1 cellular context compared by ENCODE assay signal in the genomic region with DNA sequence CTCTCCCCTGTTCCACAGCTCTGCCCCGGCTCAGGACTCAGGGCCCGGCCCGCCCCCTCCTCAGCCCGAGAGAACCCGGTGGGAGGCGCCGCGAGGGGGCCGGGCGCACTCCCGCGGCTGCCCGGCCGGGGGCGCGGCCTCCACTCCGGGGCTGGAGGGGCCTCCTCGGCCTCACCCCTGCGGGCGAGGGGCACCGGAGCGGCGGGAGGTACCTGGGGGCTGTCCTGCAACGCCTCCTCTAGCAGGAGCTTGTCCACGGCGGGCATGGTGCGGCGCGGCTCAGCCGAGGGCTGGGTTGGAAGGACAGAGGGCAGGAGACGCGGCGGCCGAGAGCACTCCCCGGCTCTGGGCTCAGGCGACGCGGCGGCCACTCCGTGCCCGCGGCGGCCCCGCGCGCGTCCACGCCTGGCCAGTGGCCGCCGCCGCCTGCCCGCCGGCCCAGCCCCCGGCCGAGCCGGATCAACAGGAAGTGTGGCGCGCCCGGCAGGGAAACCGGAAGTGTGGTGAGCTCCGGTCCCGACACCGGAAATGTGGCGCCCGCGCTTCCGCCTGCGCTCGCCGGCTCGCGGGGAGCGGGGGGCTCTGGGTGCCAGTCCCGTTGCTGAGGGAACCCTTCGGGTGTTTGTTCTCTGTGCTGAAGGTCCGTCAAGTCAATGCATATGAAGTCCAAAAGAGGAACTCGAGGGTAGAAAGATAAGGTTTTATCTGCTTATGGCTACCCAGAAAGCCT.
A peak's percentile ranks its signal among the peaks of the same experiment; 100 is the strongest.
TF ChIP-seq lines count a peak whose summit lies in the region.

A gene with protein sequence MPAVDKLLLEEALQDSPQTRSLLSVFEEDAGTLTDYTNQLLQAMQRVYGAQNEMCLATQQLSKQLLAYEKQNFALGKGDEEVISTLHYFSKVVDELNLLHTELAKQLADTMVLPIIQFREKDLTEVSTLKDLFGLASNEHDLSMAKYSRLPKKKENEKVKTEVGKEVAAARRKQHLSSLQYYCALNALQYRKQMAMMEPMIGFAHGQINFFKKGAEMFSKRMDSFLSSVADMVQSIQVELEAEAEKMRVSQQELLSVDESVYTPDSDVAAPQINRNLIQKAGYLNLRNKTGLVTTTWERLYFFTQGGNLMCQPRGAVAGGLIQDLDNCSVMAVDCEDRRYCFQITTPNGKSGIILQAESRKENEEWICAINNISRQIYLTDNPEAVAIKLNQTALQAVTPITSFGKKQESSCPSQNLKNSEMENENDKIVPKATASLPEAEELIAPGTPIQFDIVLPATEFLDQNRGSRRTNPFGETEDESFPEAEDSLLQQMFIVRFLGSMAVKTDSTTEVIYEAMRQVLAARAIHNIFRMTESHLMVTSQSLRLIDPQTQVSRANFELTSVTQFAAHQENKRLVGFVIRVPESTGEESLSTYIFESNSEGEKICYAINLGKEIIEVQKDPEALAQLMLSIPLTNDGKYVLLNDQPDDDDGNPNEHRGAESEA (minus strand): TSS at position 428 of the 730 bp plus-strand sequence. CDS start 162 bp downstream, at position 266.

TF ChIP-seq in K562, 482 proteins besides CTCF, POLR2A, EP300 and RAD21 (continued from another document and continues in another):
- TF ChIP-seq, protein P1, sequence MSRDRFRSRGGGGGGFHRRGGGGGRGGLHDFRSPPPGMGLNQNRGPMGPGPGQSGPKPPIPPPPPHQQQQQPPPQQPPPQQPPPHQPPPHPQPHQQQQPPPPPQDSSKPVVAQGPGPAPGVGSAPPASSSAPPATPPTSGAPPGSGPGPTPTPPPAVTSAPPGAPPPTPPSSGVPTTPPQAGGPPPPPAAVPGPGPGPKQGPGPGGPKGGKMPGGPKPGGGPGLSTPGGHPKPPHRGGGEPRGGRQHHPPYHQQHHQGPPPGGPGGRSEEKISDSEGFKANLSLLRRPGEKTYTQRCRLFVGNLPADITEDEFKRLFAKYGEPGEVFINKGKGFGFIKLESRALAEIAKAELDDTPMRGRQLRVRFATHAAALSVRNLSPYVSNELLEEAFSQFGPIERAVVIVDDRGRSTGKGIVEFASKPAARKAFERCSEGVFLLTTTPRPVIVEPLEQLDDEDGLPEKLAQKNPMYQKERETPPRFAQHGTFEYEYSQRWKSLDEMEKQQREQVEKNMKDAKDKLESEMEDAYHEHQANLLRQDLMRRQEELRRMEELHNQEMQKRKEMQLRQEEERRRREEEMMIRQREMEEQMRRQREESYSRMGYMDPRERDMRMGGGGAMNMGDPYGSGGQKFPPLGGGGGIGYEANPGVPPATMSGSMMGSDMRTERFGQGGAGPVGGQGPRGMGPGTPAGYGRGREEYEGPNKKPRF (IDR thresholded peaks at IDR 0.05; ENCODE audit: low read depth, low read length): no peak
- TF ChIP-seq KLF10 (CRISPR knock-in tag; IDR thresholded peaks at IDR 0.05) (no peak), TSC22D4 (tag; IDR thresholded peaks at IDR 0.05) (no peak), SIN3A (IDR thresholded peaks at IDR 0.05; ENCODE audit: borderline replicate concordance in 2 of 2, control insufficient read depth in 1 of 2, low read depth in 2 of 2, low read length in 2 of 2) (no peak), ZNF140 (CRISPR knock-in tag; IDR thresholded peaks at IDR 0.05) (no peak), PTTG1 (tag; IDR thresholded peaks at IDR 0.05; ENCODE audit: low read depth) (no peak), ZBTB8A (IDR thresholded peaks at IDR 0.05; ENCODE audit: partially characterized antibody) (no peak), KAT8 (IDR thresholded peaks at IDR 0.05; ENCODE audit: low read depth) (no peak), ELF2 (CRISPR knock-in tag; IDR thresholded peaks at IDR 0.05) (peak; percentile 87), ZNF134 (CRISPR knock-in tag; conservative IDR thresholded peaks at IDR 0.05) (no peak), ZNF311 (CRISPR knock-in tag; IDR thresholded peaks at IDR 0.05) (no peak), SIRT6 (IDR thresholded peaks at IDR 0.05; ENCODE audit: low read depth, low read length) (no peak), ZNF174 (CRISPR knock-in tag; IDR thresholded peaks at IDR 0.05) (no peak), ERF (CRISPR knock-in tag; IDR thresholded peaks at IDR 0.05) (no peak), CHD1 (IDR thresholded peaks at IDR 0.05; ENCODE audit: low read length) (no peak), TGIF2 (CRISPR knock-in tag; IDR thresholded peaks at IDR 0.05) (no peak), TEAD1 (CRISPR knock-in tag; IDR thresholded peaks at IDR 0.05) (no peak), FOXJ2 (tag; IDR thresholded peaks at IDR 0.05) (no peak), ZNF354B (CRISPR knock-in tag; IDR thresholded peaks at IDR 0.05) (no peak), ZNF551 (CRISPR knock-in tag; IDR thresholded peaks at IDR 0.05) (no peak), PHF20 (IDR thresholded peaks at IDR 0.05; ENCODE audit: partially characterized antibody) (peak; percentile 48), ZNF57 (CRISPR knock-in tag; IDR thresholded peaks at IDR 0.05) (no peak), SAFB (IDR thresholded peaks at IDR 0.05; ENCODE audit: borderline replicate concordance, low read depth, low read length) (0 out of 2 replicates have a peak, but pooled peaks have one; percentile 49), MED1 (CRISPR knock-in tag; IDR thresholded peaks at IDR 0.05; ENCODE audit: borderline replicate concordance) (no peak), BDP1 (IDR thresholded peaks at IDR 0.05; ENCODE audit: insufficient read depth, insufficient read length) (no peak), ZNF668 (CRISPR knock-in tag; IDR thresholded peaks at IDR 0.05) (no peak), TCF7 (IDR thresholded peaks at IDR 0.05; ENCODE audit: borderline replicate concordance) (no peak)
- TF ChIP-seq, protein P2, sequence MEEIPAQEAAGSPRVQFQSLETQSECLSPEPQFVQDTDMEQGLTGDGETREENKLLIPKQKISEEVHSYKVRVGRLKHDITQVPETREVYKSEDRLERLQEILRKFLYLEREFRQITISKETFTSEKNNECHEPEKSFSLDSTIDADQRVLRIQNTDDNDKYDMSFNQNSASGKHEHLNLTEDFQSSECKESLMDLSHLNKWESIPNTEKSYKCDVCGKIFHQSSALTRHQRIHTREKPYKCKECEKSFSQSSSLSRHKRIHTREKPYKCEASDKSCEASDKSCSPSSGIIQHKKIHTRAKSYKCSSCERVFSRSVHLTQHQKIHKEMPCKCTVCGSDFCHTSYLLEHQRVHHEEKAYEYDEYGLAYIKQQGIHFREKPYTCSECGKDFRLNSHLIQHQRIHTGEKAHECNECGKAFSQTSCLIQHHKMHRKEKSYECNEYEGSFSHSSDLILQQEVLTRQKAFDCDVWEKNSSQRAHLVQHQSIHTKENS (CRISPR knock-in tag; IDR thresholded peaks at IDR 0.05): no peak
- TF ChIP-seq, protein P3, sequence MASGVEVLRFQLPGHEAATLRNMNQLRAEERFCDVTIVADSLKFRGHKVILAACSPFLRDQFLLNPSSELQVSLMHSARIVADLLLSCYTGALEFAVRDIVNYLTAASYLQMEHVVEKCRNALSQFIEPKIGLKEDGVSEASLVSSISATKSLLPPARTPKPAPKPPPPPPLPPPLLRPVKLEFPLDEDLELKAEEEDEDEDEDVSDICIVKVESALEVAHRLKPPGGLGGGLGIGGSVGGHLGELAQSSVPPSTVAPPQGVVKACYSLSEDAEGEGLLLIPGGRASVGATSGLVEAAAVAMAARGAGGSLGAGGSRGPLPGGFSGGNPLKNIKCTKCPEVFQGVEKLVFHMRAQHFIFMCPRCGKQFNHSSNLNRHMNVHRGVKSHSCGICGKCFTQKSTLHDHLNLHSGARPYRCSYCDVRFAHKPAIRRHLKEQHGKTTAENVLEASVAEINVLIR (CRISPR knock-in tag; IDR thresholded peaks at IDR 0.05): no peak
- TF ChIP-seq, protein P4, sequence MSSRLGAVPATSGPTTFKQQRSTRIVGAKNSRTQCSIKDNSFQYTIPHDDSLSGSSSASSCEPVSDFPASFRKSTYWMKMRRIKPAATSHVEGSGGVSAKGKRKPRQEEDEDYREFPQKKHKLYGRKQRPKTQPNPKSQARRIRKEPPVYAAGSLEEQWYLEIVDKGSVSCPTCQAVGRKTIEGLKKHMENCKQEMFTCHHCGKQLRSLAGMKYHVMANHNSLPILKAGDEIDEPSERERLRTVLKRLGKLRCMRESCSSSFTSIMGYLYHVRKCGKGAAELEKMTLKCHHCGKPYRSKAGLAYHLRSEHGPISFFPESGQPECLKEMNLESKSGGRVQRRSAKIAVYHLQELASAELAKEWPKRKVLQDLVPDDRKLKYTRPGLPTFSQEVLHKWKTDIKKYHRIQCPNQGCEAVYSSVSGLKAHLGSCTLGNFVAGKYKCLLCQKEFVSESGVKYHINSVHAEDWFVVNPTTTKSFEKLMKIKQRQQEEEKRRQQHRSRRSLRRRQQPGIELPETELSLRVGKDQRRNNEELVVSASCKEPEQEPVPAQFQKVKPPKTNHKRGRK (tag; IDR thresholded peaks at IDR 0.05): no peak
- TF ChIP-seq, protein P5, sequence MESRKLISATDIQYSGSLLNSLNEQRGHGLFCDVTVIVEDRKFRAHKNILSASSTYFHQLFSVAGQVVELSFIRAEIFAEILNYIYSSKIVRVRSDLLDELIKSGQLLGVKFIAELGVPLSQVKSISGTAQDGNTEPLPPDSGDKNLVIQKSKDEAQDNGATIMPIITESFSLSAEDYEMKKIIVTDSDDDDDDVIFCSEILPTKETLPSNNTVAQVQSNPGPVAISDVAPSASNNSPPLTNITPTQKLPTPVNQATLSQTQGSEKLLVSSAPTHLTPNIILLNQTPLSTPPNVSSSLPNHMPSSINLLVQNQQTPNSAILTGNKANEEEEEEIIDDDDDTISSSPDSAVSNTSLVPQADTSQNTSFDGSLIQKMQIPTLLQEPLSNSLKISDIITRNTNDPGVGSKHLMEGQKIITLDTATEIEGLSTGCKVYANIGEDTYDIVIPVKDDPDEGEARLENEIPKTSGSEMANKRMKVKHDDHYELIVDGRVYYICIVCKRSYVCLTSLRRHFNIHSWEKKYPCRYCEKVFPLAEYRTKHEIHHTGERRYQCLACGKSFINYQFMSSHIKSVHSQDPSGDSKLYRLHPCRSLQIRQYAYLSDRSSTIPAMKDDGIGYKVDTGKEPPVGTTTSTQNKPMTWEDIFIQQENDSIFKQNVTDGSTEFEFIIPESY (CRISPR knock-in tag; IDR thresholded peaks at IDR 0.05): no peak
- TF ChIP-seq, protein P6, sequence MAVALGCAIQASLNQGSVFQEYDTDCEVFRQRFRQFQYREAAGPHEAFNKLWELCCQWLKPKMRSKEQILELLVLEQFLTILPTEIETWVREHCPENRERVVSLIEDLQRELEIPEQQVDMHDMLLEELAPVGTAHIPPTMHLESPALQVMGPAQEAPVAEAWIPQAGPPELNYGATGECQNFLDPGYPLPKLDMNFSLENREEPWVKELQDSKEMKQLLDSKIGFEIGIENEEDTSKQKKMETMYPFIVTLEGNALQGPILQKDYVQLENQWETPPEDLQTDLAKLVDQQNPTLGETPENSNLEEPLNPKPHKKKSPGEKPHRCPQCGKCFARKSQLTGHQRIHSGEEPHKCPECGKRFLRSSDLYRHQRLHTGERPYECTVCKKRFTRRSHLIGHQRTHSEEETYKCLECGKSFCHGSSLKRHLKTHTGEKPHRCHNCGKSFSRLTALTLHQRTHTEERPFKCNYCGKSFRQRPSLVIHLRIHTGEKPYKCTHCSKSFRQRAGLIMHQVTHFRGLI (CRISPR knock-in tag; IDR thresholded peaks at IDR 0.05): 0 out of 2 replicates have a peak, but pooled peaks have one; percentile 17
- TF ChIP-seq, protein P7, sequence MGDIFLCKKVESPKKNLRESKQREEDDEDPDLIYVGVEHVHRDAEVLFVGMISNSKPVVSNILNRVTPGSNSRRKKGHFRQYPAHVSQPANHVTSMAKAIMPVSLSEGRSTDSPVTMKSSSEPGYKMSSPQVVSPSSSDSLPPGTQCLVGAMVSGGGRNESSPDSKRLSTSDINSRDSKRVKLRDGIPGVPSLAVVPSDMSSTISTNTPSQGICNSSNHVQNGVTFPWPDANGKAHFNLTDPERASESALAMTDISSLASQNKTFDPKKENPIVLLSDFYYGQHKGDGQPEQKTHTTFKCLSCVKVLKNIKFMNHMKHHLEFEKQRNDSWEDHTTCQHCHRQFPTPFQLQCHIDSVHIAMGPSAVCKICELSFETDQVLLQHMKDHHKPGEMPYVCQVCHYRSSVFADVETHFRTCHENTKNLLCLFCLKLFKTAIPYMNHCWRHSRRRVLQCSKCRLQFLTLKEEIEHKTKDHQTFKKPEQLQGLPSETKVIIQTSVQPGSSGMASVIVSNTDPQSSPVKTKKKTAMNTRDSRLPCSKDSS (IDR thresholded peaks at IDR 0.05; ENCODE audit: low read depth, partially characterized antibody): no peak
- TF ChIP-seq, protein P8, sequence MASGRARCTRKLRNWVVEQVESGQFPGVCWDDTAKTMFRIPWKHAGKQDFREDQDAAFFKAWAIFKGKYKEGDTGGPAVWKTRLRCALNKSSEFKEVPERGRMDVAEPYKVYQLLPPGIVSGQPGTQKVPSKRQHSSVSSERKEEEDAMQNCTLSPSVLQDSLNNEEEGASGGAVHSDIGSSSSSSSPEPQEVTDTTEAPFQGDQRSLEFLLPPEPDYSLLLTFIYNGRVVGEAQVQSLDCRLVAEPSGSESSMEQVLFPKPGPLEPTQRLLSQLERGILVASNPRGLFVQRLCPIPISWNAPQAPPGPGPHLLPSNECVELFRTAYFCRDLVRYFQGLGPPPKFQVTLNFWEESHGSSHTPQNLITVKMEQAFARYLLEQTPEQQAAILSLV (tag; IDR thresholded peaks at IDR 0.05): no peak
- TF ChIP-seq, protein P9, sequence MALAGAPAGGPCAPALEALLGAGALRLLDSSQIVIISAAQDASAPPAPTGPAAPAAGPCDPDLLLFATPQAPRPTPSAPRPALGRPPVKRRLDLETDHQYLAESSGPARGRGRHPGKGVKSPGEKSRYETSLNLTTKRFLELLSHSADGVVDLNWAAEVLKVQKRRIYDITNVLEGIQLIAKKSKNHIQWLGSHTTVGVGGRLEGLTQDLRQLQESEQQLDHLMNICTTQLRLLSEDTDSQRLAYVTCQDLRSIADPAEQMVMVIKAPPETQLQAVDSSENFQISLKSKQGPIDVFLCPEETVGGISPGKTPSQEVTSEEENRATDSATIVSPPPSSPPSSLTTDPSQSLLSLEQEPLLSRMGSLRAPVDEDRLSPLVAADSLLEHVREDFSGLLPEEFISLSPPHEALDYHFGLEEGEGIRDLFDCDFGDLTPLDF (CRISPR knock-in tag; IDR thresholded peaks at IDR 0.05): no peak
